Comparison of ENCODE assay signal across 8 cellular contexts in genomic region chrX:2828404-2829065, GRCh38. TPM values are rescaled to one million over a fixed set of nuclear protein-coding genes. Genes with fewer than 3 reads are reported as not detected.
A peak's percentile ranks its signal among the peaks of the same experiment; 100 is the strongest.
DNase-seq lines count a peak whose midpoint lies in the region; ATAC-seq, FAIRE-seq and TF ChIP-seq lines count a peak whose summit lies in the region.

GYG2 (plus strand) TSS chrX:2828930; CDS start chrX:2830189, 1,259 bp downstream.

- TF ChIP-seq POLR2A in HepG2 (IDR thresholded peaks at IDR 0.05; ENCODE audit: insufficient read depth in 1 of 2, low read depth in 2 of 2, low read length in 2 of 2) (no peak), lower leg skin (IDR thresholded peaks at IDR 0.05) (no peak)

- peak; percentile 65 for FAIRE-seq in HepG2 (lab: Jason Lieb, UNC)

- no TSS peak for BruUV-seq in HepG2 (replicated peaks; lab: Mats Ljungman, UMichigan)

- DNase-seq in NCI-H510A (lab: John Stamatoyannopoulos, UW) (peak; percentile 23), NCI-H510A treated with DMSO at 0.1 percent for 48 hours (lab: John Stamatoyannopoulos, UW) (no peak), choroid plexus epithelial cell (ENCODE audit: low read depth) (peak; percentile 35), HepG2 (ENCODE audit: low spot score) (peak; percentile 64), upper lobe of right lung (no peak), lower leg skin (ENCODE audit: low spot score in 2 of 2) (no peak)
- DNase-seq in activated CD4-positive, alpha-beta T cell treated with anti-CD3 and anti-CD28 coated beads for 4 hours = no peak

- no peak for TF ChIP-seq CTCF in choroid plexus epithelial cell (conservative IDR thresholded peaks at IDR 0.05; ENCODE audit: low read depth, low read length)
- TF ChIP-seq CTCF in HepG2 (CRISPR knock-in tag; IDR thresholded peaks at IDR 0.05) = no peak
- no peak for TF ChIP-seq CTCF in upper lobe of right lung (IDR thresholded peaks at IDR 0.05)
- no peak for TF ChIP-seq CTCF in lower leg skin (IDR thresholded peaks at IDR 0.05)

- 7% methylated on average over 13 of the region's 63 CpGs for WGBS in HepG2 (ENCODE audit: low lambda C conversion rate)
- WGBS in lower leg skin, 2 donors = 18 to 32% methylated on average over 29 to 49 of the region's 63 CpGs

- ATAC-seq in HepG2 (peak; percentile 84), upper lobe of right lung (peak; percentile 64), HG03520 (IDR thresholded peaks at IDR 0.05; ENCODE audit: unreplicated experiment) (no peak)

- peak within 1 kb of the TSS; percentile 39 for H3K9ac ChIP-seq in HepG2 (ENCODE audit: insufficient read depth, low read depth, low read length)

- H2AFZ ChIP-seq in HepG2 (ENCODE audit: low read length) = no peak within 1 kb of the TSS

- TF ChIP-seq RAD21 in HepG2 (CRISPR knock-in tag; IDR thresholded peaks at IDR 0.05) = no peak

- H3K27ac ChIP-seq in HepG2 (ENCODE audit: extremely low read length, insufficient read depth, low read length) (peak within 1 kb of the TSS; percentile 40), upper lobe of right lung (no peak within 1 kb of the TSS)

- H4K20me1 ChIP-seq in HepG2 (ENCODE audit: insufficient read depth, low read length) = no peaks in the 10 kb centered on the region

- H3K27me3 ChIP-seq in HepG2 (ENCODE audit: control insufficient read depth in 1 of 2, insufficient read depth in 2 of 2, low read length in 2 of 2) (no peaks in the 10 kb centered on the region), upper lobe of right lung (no peaks in the 10 kb centered on the region)

- H3K4me2 ChIP-seq in HepG2 (ENCODE audit: low read depth, low read length) = peak within 1 kb of the TSS; percentile 60

- intact Hi-C loops in HepG2 (cut with micrococcal nuclease; ENCODE audit: unreplicated experiment) (no loop called here), upper lobe of right lung (cut with DNase I) (no loop called here), lower leg skin (cut with DNase I; ENCODE audit: low total_unique reads) (no loop called here)

- H3K4me1 ChIP-seq in HepG2 (ENCODE audit: insufficient read depth, low read length) (peaks cover 32% of the 10 kb centered on the region), upper lobe of right lung (no peaks in the 10 kb centered on the region)

- POLR2A ChIA-PET in HepG2 (lab: Yijun Ruan, JAX) = no interaction called here

- no peaks in the 10 kb centered on the region for H3K79me2 ChIP-seq in HepG2 (ENCODE audit: insufficient read depth, low read length)

- peak within 1 kb of the TSS; percentile 46 for H3K4me3 ChIP-seq in choroid plexus epithelial cell (ENCODE audit: low read depth, low read length)
- H3K4me3 ChIP-seq in HepG2 (replicated peaks in 1 of 3; ENCODE audit: insufficient read depth in 1 of 3, low read depth in 2 of 3, low read length in 3 of 3) = peak within 1 kb of the TSS; percentile 40 to 70 (median 68); a peak in 5 of 6 replicates
- peak within 1 kb of the TSS; percentile 32 for H3K4me3 ChIP-seq in upper lobe of right lung
- H3K4me3 ChIP-seq in lower leg skin (ENCODE audit: low read depth, poor library complexity, severe bottlenecking) = no peak within 1 kb of the TSS

- H3K36me3 ChIP-seq in HepG2 (replicated peaks in 1 of 2; ENCODE audit: control insufficient read depth in 1 of 2, insufficient read depth in 2 of 2, low read length in 2 of 2) (no peaks in the 10 kb centered on the region; a peak in 1 of 5 replicates), upper lobe of right lung (no peaks in the 10 kb centered on the region)

- TF ChIP-seq EP300 in HepG2 (IDR thresholded peaks at IDR 0.05; ENCODE audit: low read depth in 2 of 2, low read length in 2 of 2) (peak in 1 of 2 experiments; percentile 52; a peak in 2 of 4 replicates), HepG2 (CRISPR knock-in tag; IDR thresholded peaks at IDR 0.05; ENCODE audit: borderline replicate concordance) (no peak)

- H3K9me3 ChIP-seq in HepG2 (ENCODE audit: low read length) (no peaks in the 10 kb centered on the region), upper lobe of right lung (no peaks in the 10 kb centered on the region)

- CTCF ChIA-PET in HepG2 (lab: Yijun Ruan, JAX; ENCODE audit: low intra/inter-chr PET ratio, low total read pairs) = no interaction called here

- in situ Hi-C loops in HepG2 (cut with HindIII; ENCODE audit: extremely low pct_ligation_motif_present, low pct_unique_long_range_greater_than_20kb) = no loop called here

TF ChIP-seq in HepG2, 621 proteins besides CTCF, POLR2A, EP300 and RAD21 (continues in another document):
- no peak for TF ChIP-seq MEIS2 (CRISPR knock-in tag; IDR thresholded peaks at IDR 0.05)
- no peak for TF ChIP-seq SRY (CRISPR knock-in tag; IDR thresholded peaks at IDR 0.05)
- peak; percentile 62; the same call in 1 of the 2 replicates for TF ChIP-seq SP5 (CRISPR knock-in tag; IDR thresholded peaks at IDR 0.05; ENCODE audit: borderline replicate concordance, low read depth)
- TF ChIP-seq GTF2F1 (IDR thresholded peaks at IDR 0.05; ENCODE audit: low read length) = no peak
- TF ChIP-seq MAZ (IDR thresholded peaks at IDR 0.05; ENCODE audit: borderline replicate concordance, low read depth, low read length) = no peak
- 0 out of 2 replicates have a peak, but pooled peaks have one; percentile 22 for TF ChIP-seq MAZ (CRISPR knock-in tag; IDR thresholded peaks at IDR 0.05; ENCODE audit: low read depth)
- TF ChIP-seq POLR2AphosphoS5 (IDR thresholded peaks at IDR 0.05; ENCODE audit: low read depth, low read length) = no peak
- 0 out of 2 replicates have a peak, but pooled peaks have one; percentile 25 for TF ChIP-seq DMAP1 (CRISPR knock-in tag; IDR thresholded peaks at IDR 0.05)

RNA-seq across cellular contexts. Expression of gene GYG2, which starts in this region (rescaled TPM):
- total RNA-seq in HepG2 (2016; rRNA removed; fragmentation: Illumina TruSeq; extraction: Trizol) (24.3 and 31.7 TPM in 2 replicates), upper lobe of right lung (1.4 TPM), lower leg skin (1 to 10 TPM; 1.5 to 7.7 (median 5.1) TPM)
- 6.7 and 8.4 TPM in 2 replicates for total RNA-seq in HepG2 (2016; cell fraction: cytosol; rRNA removed; fragmentation: Illumina TruSeq; extraction: Trizol; ENCODE audit: low read depth)
- total RNA-seq in HepG2 (2016; cell fraction: insoluble cytoplasmic fraction; rRNA removed; fragmentation: Illumina TruSeq; extraction: Trizol) = 22.5 and 30.3 TPM in 2 replicates
- total RNA-seq in HepG2 (2016; cell fraction: membrane; rRNA removed; fragmentation: Illumina TruSeq; extraction: Trizol) = 22.4 and 23.0 TPM in 2 replicates
- 16.0 and 17.3 TPM in 2 replicates for total RNA-seq in HepG2 (2016; cell fraction: nucleus; rRNA removed; fragmentation: Illumina TruSeq; extraction: Trizol)
- polyA plus RNA-seq in HepG2 (2011; rRNA removed) = 19.8 and 20.0 TPM in 2 replicates
- polyA plus RNA-seq in HepG2 (2011; cell fraction: cytosol; rRNA removed) = 16.9 and 19.2 TPM in 2 replicates
- 14.1 and 16.8 TPM in 2 replicates for polyA plus RNA-seq in HepG2 (2011; cell fraction: nucleus; rRNA removed)
- polyA plus RNA-seq in HepG2 (2012) = 11.2 and 14.3 TPM in 2 replicates
- 6.2 and 7.5 TPM in 2 replicates for polyA plus RNA-seq in HepG2 (2016; cell fraction: cytosol; fragmentation: Illumina TruSeq; extraction: Trizol; ENCODE audit: low read depth)
- polyA plus RNA-seq in HepG2 (2016; cell fraction: insoluble cytoplasmic fraction; fragmentation: Illumina TruSeq; extraction: Trizol; ENCODE audit: low read depth) = 37.0 and 37.2 TPM in 2 replicates
- 16.2 and 16.5 TPM in 2 replicates for polyA plus RNA-seq in HepG2 (2016; cell fraction: membrane; fragmentation: Illumina TruSeq; extraction: Trizol; ENCODE audit: low read depth)
- 34.6 and 35.1 TPM in 2 replicates for polyA plus RNA-seq in HepG2 (2016; cell fraction: nucleus; fragmentation: Illumina TruSeq; extraction: Trizol; ENCODE audit: insufficient read depth, low read depth)
- 64.2 TPM in 1 of 2 replicates, not detected in the other for polyA minus RNA-seq in HepG2 (2011; rRNA and poly(A)+ RNA removed; ENCODE audit: low replicate concordance)
- polyA minus RNA-seq in HepG2 (2011; cell fraction: cytosol; rRNA and poly(A)+ RNA removed) = 19.9 and 20.0 TPM in 2 replicates
- polyA minus RNA-seq in HepG2 (2011; cell fraction: nucleus; rRNA and poly(A)+ RNA removed) = 8.0 and 12.1 TPM in 2 replicates

Comparison
In these comparisons a context has a peak if more than half of its experiments do, and no peak if none do; other contexts are left out.
1. DNase-seq: peak in NCI-H510A (single experiment), choroid plexus epithelial cell (single experiment) and HepG2 (single experiment); none in NCI-H510A treated with DMSO at 0.1 percent for 48 hours (single experiment), upper lobe of right lung (single experiment), lower leg skin (0 of 2) and activated CD4-positive, alpha-beta T cell treated with anti-CD3 and anti-CD28 coated beads for 4 hours (0 of 2).